31 cellular contexts compared by ENCODE assay signal in genomic region chr6:71298459-71298858, GRCh38.
"Had no signal": no experiment of that assay in that cellular context is flagged by ENCODE, and none has a peak within 500 bp of the region (broad histone marks: within the 10 kb centered on the region; RNA-seq: fewer than 3 reads in every experiment).

No MANE protein-coding gene starts in this region.

- H3K27me3 ChIP-seq: esophagus squamous epithelium, heart right ventricle, right lobe of liver, thyroid gland, vagina had no signal

- H3K27ac ChIP-seq: coronary artery, esophagus squamous epithelium, heart right ventricle, ovary, right lobe of liver, thyroid gland, vagina had no signal

- H3K36me3 ChIP-seq: ovary, right lobe of liver had no signal

- H3K4me1 Mint-ChIP-seq: mesothelial cell of epicardium; neural crest cell; stimulated activated naive CD8-positive, alpha-beta T cell treated with anti-CD3 and anti-CD28 coated beads, Interleukin-15, amount 100 ng/mL, for 72 hours had no signal

- ATAC-seq: heart right ventricle; left lobe of liver; mucosa of descending colon; natural killer cell treated with Interleukin-12 subunit alpha and Interleukin-12 subunit beta and Interleukin-15 and Interleukin-18, amount 100 ng/mL, for 72 hours; right lobe of liver; stimulated activated naive CD8-positive, alpha-beta T cell treated with anti-CD3 and anti-CD28 coated beads, Interleukin-15, amount 100 ng/mL, for 72 hours had no signal

- H3K27me3 Mint-ChIP-seq: memory B cell; naive B cell; natural killer cell treated with Interleukin-12 subunit alpha and Interleukin-12 subunit beta and Interleukin-15 and Interleukin-18, amount 100 ng/mL, for 72 hours; stimulated activated naive CD8-positive, alpha-beta T cell treated with anti-CD3 and anti-CD28 coated beads, Interleukin-15, amount 100 ng/mL, for 72 hours had no signal

- H3K9me3 Mint-ChIP-seq: memory B cell; mesothelial cell of epicardium; naive B cell; natural killer cell treated with Interleukin-12 subunit alpha and Interleukin-12 subunit beta and Interleukin-15 and Interleukin-18, amount 100 ng/mL, for 72 hours; neural crest cell; stimulated activated naive CD8-positive, alpha-beta T cell treated with anti-CD3 and anti-CD28 coated beads, Interleukin-15, amount 100 ng/mL, for 72 hours had no signal

- H3K4me3 ChIP-seq: coronary artery, esophagus squamous epithelium, heart right ventricle, lung, mucosa of descending colon, ovary, right lobe of liver, thyroid gland, vagina had no signal

- H3K4me1 ChIP-seq: right lobe of liver, thyroid gland had no signal

- H3K9me3 ChIP-seq: esophagus squamous epithelium, heart right ventricle, mucosa of descending colon, ovary, right lobe of liver, thyroid gland, vagina had no signal

- DNase-seq: dermis blood vessel endothelial cell; effector memory CD4-positive, alpha-beta T cell; erythroblast; esophagus squamous epithelium; foreskin melanocyte; glutamatergic neuron; heart right ventricle; hippocampal formation; kidney; mucosa of descending colon; naive B cell; nucleus accumbens; ovary; retina; right lobe of liver; small intestine; stimulated activated CD4-positive, alpha-beta T cell treated with anti-CD3 and anti-CD28 coated beads, Interleukin-15, amount 100 ng/mL, for 24 hours; stimulated activated CD4-positive, alpha-beta T cell treated with anti-CD3 and anti-CD28 coated beads, Interleukin-4, amount 100 ng/mL, for 1 hour; stimulated activated CD8-positive, alpha-beta memory T cell treated with anti-CD3 and anti-CD28 coated beads, Interleukin-4, amount 100 ng/mL, for 48 hours; stimulated activated naive CD4-positive, alpha-beta T cell; stimulated activated naive CD8-positive, alpha-beta T cell treated with anti-CD3 and anti-CD28 coated beads, Interleukin-15, amount 100 ng/mL, for 72 hours; thyroid gland; trophoblast cell had no signal

- H3K4me3 Mint-ChIP-seq: memory B cell; mesothelial cell of epicardium; naive B cell; natural killer cell treated with Interleukin-12 subunit alpha and Interleukin-12 subunit beta and Interleukin-15 and Interleukin-18, amount 100 ng/mL, for 72 hours; neural crest cell; stimulated activated naive CD8-positive, alpha-beta T cell treated with anti-CD3 and anti-CD28 coated beads, Interleukin-15, amount 100 ng/mL, for 72 hours had no signal

- H3K27ac Mint-ChIP-seq: memory B cell; mesothelial cell of epicardium; natural killer cell treated with Interleukin-12 subunit alpha and Interleukin-12 subunit beta and Interleukin-15 and Interleukin-18, amount 100 ng/mL, for 72 hours had no signal
